Comparison of ENCODE assay signal across 17 cellular contexts in genomic region chr3:76324101-76324500, GRCh38.
"Had no signal": no experiment of that assay in that cellular context is flagged by ENCODE, and none has a peak within 500 bp of the region (broad histone marks: within the 10 kb centered on the region; RNA-seq: fewer than 3 reads in every experiment).

No MANE protein-coding gene starts in this region.

- H3K36me3 ChIP-seq: colonic mucosa, esophagus squamous epithelium, heart right ventricle, neutrophil had no signal

- H3K4me1 ChIP-seq: colonic mucosa, esophagus squamous epithelium, heart right ventricle had no signal

- FAIRE-seq: small intestine had no signal

- H3K9me3 ChIP-seq: colonic mucosa, esophagus squamous epithelium, neutrophil had no signal

- H3K4me3 ChIP-seq: colonic mucosa, esophagus squamous epithelium, heart right ventricle, mucosa of descending colon had no signal

- ATAC-seq: heart right ventricle; left lobe of liver; mucosa of descending colon; naive thymus-derived CD8-positive, alpha-beta T cell; sciatic nerve had no signal

- H3K27me3 ChIP-seq: colonic mucosa, esophagus squamous epithelium, heart right ventricle, neutrophil had no signal

- DNase-seq: colonic mucosa; dermis blood vessel endothelial cell; esophagus squamous epithelium; foreskin fibroblast; heart right ventricle; hypothalamus; islet precursor cell; mammary epithelial cell; mucosa of descending colon; naive thymus-derived CD8-positive, alpha-beta T cell; small intestine; stimulated activated CD4-positive, alpha-beta T cell treated with anti-CD3 and anti-CD28 coated beads, Interleukin-2, amount 100 ng/mL, for 48 hours; stimulated activated naive CD4-positive, alpha-beta T cell treated with Interleukin-2 at 50 U/mL for 16 hours; trophoblast cell had no signal

- H3K27ac ChIP-seq: colonic mucosa, esophagus squamous epithelium, heart right ventricle, neutrophil had no signal
